ENCODE assay signal across 23 cellular contexts in genomic region chr1:179825798-179826460, GRCh38. TPM values are rescaled to one million over a fixed set of nuclear protein-coding genes. Genes with fewer than 3 reads are reported as not detected.
DNase-seq lines count a peak whose midpoint lies in the region; ATAC-seq and TF ChIP-seq lines count a peak whose summit lies in the region.
"Had no signal": no experiment of that assay in that cellular context is flagged by ENCODE, and none has a peak within 500 bp of the region (broad histone marks: within the 10 kb centered on the region; RNA-seq: fewer than 3 reads in every experiment).

No MANE protein-coding gene starts in this region.

- in situ Hi-C loops in Panc1 (cut with HindIII; ENCODE audit: low pct_unique_long_range_greater_than_20kb, low sequenced_read_pairs), result no loop called here
- in situ Hi-C loops in gastrocnemius medialis (cut with MboI; ENCODE audit: low sequenced_read_pairs in 4 of 4), result no loop called here

- no peak for TF ChIP-seq EP300 in ovary (IDR thresholded peaks at IDR 0.05)

- CTCF ChIA-PET in Panc1 (lab: Charles Lee), result interaction anchor here (0.7 kb wide), 1 partner anchor 17 kb away, joined by 3 read pairs; no protein-coding TSS in a partner anchor

- H3K4me1 ChIP-seq in Panc1 (ENCODE audit: control insufficient read depth, insufficient read depth, low read length) (no peaks in the 10 kb centered on the region), gastrocnemius medialis (peaks cover 0 to 6% of the 10 kb centered on the region in 2 donors), ovary (ENCODE audit: insufficient read depth) (peaks cover 2% of the 10 kb centered on the region), BE2C (no peaks in the 10 kb centered on the region)
- H3K4me1 ChIP-seq: body of pancreas, Caco-2, HAP-1 had no signal

- no peak for TF ChIP-seq POLR2A in gastrocnemius medialis (IDR thresholded peaks at IDR 0.05)
- no peak for TF ChIP-seq POLR2A in ovary (IDR thresholded peaks at IDR 0.05)

- H3K27me3 ChIP-seq in Panc1 (ENCODE audit: control insufficient read depth, insufficient read depth, low read length) (no peaks in the 10 kb centered on the region), gastrocnemius medialis (no peaks in the 10 kb centered on the region), ovary (no peaks in the 10 kb centered on the region), BE2C (no peaks in the 10 kb centered on the region)
- H3K27me3 ChIP-seq: body of pancreas, dorsolateral prefrontal cortex, neutrophil had no signal

- H3K36me3 ChIP-seq in Panc1 (ENCODE audit: control insufficient read depth, insufficient read depth, low read length) (no peaks in the 10 kb centered on the region), gastrocnemius medialis (no peaks in the 10 kb centered on the region), ovary (no peaks in the 10 kb centered on the region), BE2C (no peaks in the 10 kb centered on the region)
- H3K36me3 ChIP-seq: HAP-1, neutrophil had no signal

- POLR2A ChIA-PET in Panc1 (lab: Charles Lee), result no interaction called here

- no peak for ATAC-seq in activated CD4-positive, CD25-positive, alpha-beta regulatory T cell treated with anti-CD3 and anti-CD28 coated beads, Interleukin-2, amount 50 U/mL, for 24 hours
- ATAC-seq in Panc1 (peak; percentile 46), left lobe of liver (no peak), gastrocnemius medialis (no peak)
- ATAC-seq: body of pancreas had no signal

- H3K4me3 ChIP-seq in Panc1 (ENCODE audit: low read depth in 2 of 2, low read length in 2 of 2), result no peak overlapping the region
- H3K4me3 ChIP-seq in gastrocnemius medialis, result no peak overlapping the region
- no peak overlapping the region for H3K4me3 ChIP-seq in ovary
- H3K4me3 ChIP-seq in BE2C (ENCODE audit: low read depth, low read length), result no peak overlapping the region
- H3K4me3 ChIP-seq: body of pancreas, dorsolateral prefrontal cortex, HAP-1 had no signal

- BruUV-seq in Panc1 (replicated peaks; lab: Mats Ljungman, UMichigan), result no TSS peak

- WGBS in ovary, 3 donors, result 79 to 86% (median 82%) methylated on average over 13 of the region's 13 CpGs

- DNase-seq in activated CD4-positive, CD25-positive, alpha-beta regulatory T cell treated with anti-CD3 and anti-CD28 coated beads, Interleukin-2, amount 50 U/mL, for 72 hours, result peak; percentile 25
- DNase-seq in Panc1 (ENCODE audit: low read depth, low spot score), result no peak
- DNase-seq in left lobe of liver (ENCODE audit: low spot score), result peak; percentile 29
- no peak for DNase-seq in gastrocnemius medialis
- DNase-seq in ovary, result no peak
- DNase-seq in activated CD4-positive, CD25-positive, alpha-beta regulatory T cell (lab: John Stamatoyannopoulos, UW), result no peak
- no peak for DNase-seq in BE2C
- DNase-seq: activated CD4-positive, alpha-beta T cell treated with anti-CD3 and anti-CD28 coated beads, Interleukin-2, amount 10 ng/mL, durations not matched to agents 7 days and 5 days; activated naive CD4-positive, alpha-beta T cell treated with Interleukin-2 at 50 U/mL for 16 hours; body of pancreas; Caco-2; dorsolateral prefrontal cortex; KG1; kidney glomerular epithelial cell; mammary epithelial cell; MM.1S; NCI-H2029; NCI-H69; stimulated activated CD4-positive, alpha-beta T cell treated with anti-CD3 and anti-CD28 coated beads, Interleukin-4, amount 100 ng/mL, for 24 hours; T-helper 9 cell had no signal

- TF ChIP-seq CTCF in Panc1 (IDR thresholded peaks at IDR 0.05), result no peak
- TF ChIP-seq CTCF in gastrocnemius medialis (IDR thresholded peaks at IDR 0.05 in 4 of 5, conservative IDR thresholded peaks at IDR 0.05 in 1 of 5), result no peak
- no peak for TF ChIP-seq CTCF in ovary (IDR thresholded peaks at IDR 0.05)
- TF ChIP-seq CTCF in BE2C (IDR thresholded peaks at IDR 0.05; ENCODE audit: low read depth, low read length), result no peak

- no peaks in the 10 kb centered on the region for H3K9me3 ChIP-seq in Panc1 (ENCODE audit: control insufficient read depth, insufficient read depth, low read depth, low read length)
- no peaks in the 10 kb centered on the region for H3K9me3 ChIP-seq in gastrocnemius medialis
- H3K9me3 ChIP-seq in ovary, result no peaks in the 10 kb centered on the region
- no peaks in the 10 kb centered on the region for H3K9me3 ChIP-seq in BE2C
- H3K9me3 ChIP-seq: body of pancreas, Caco-2, HAP-1, neutrophil had no signal

- H3K27ac ChIP-seq in Panc1 (ENCODE audit: low read length), result no peak overlapping the region
- peak overlapping the region in 3 of 4 donors; percentile 20 to 57 (median 39) for H3K27ac ChIP-seq in gastrocnemius medialis
- H3K27ac ChIP-seq in ovary, result no peak overlapping the region
- H3K27ac ChIP-seq: body of pancreas, dorsolateral prefrontal cortex, neutrophil had no signal

- intact Hi-C loops in Panc1 (cut with micrococcal nuclease; ENCODE audit: unreplicated experiment) (no loop called here), gastrocnemius medialis (cut with DNase I; ENCODE audit: low total_unique reads) (no loop called here), ovary (cut with DNase I) (no loop called here)

RNA-seq across cellular contexts. Expression of gene TOR1AIP2, which starts 51.7 kb away (rescaled TPM):
- 94.9 TPM for total RNA-seq in Panc1 (2021; ENCODE audit: unreplicated experiment)
- 12.6 TPM for polyA plus RNA-seq in Panc1 (2012; ENCODE audit: insufficient read length)
- total RNA-seq in left lobe of liver, result 84.1 TPM
- 100 to 1,000 TPM in 3 of 4 donors, 10 to 100 TPM in 1; 78.7 to 274 (median 129) TPM for total RNA-seq in gastrocnemius medialis
- 10 to 100 TPM; 61.8 to 89.7 (median 74.8) TPM for total RNA-seq in ovary
- polyA plus RNA-seq in ovary, result 10 to 100 TPM in 1 of 2 donors, 1 to 10 TPM in 1; 9.7 to 30.0 TPM
- 13.5 TPM for polyA plus RNA-seq in BE2C (2012; ENCODE audit: insufficient read depth, insufficient read length, low read depth)

RNA-seq across cellular contexts. Expression of gene TOR1AIP1, which starts 56.2 kb away (rescaled TPM):
- 62.0 TPM for total RNA-seq in Panc1 (2021; ENCODE audit: unreplicated experiment)
- polyA plus RNA-seq in Panc1 (2012; ENCODE audit: insufficient read length), result 42.8 TPM
- total RNA-seq in left lobe of liver, result 22.2 TPM
- 100 to 1,000 TPM in 1 of 4 donors, 10 to 100 TPM in 3; 66.1 to 148 (median 68.8) TPM for total RNA-seq in gastrocnemius medialis
- 10 to 100 TPM; 55.4 to 70.9 (median 61.1) TPM for total RNA-seq in ovary
- 10 to 100 TPM; 46.2 to 93.5 TPM for polyA plus RNA-seq in ovary
- 45.4 TPM for polyA plus RNA-seq in BE2C (2012; ENCODE audit: insufficient read depth, insufficient read length, low read depth)

Comparison
In these comparisons a context has a peak if more than half of its experiments do, and no peak if none do; other contexts are left out.
1. DNase-seq: peak in activated CD4-positive, CD25-positive, alpha-beta regulatory T cell treated with anti-CD3 and anti-CD28 coated beads, Interleukin-2, amount 50 U/mL, for 72 hours (single experiment) and left lobe of liver (single experiment); none in Panc1 (single experiment), gastrocnemius medialis (0 of 2), ovary (0 of 5), activated CD4-positive, CD25-positive, alpha-beta regulatory T cell (0 of 4) and BE2C (single experiment).
2. H3K27ac ChIP-seq: peak in gastrocnemius medialis (3 of 4); none in Panc1 (single experiment) and ovary (0 of 2).